ENCODE assay signal across 27 cellular contexts in genomic region chr2:221431477-221431876, GRCh38.
DNase-seq lines count a peak whose midpoint lies in the region; FAIRE-seq and TF ChIP-seq lines count a peak whose summit lies in the region.
"Had no signal": no experiment of that assay in that cellular context is flagged by ENCODE, and none has a peak within 500 bp of the region (broad histone marks: within the 10 kb centered on the region; RNA-seq: fewer than 3 reads in every experiment).

No MANE protein-coding gene starts in this region.

- TF ChIP-seq CTCF in left ventricle myocardium inferior (IDR thresholded peaks at IDR 0.05; ENCODE audit: borderline replicate concordance) = no peak

- intact Hi-C loops in left ventricle myocardium inferior (cut with micrococcal nuclease) = no loop called here

- no peak overlapping the region for H3K4me3 ChIP-seq in left ventricle myocardium inferior
- H3K4me3 ChIP-seq: breast epithelium had no signal

- peaks cover 28% of the 10 kb centered on the region for H3K36me3 ChIP-seq in left ventricle myocardium inferior
- H3K36me3 ChIP-seq: breast epithelium had no signal

- no peak overlapping the region for H3K27ac ChIP-seq in left ventricle myocardium inferior (replicated peaks)
- H3K27ac ChIP-seq: breast epithelium had no signal

- H3K27me3 ChIP-seq in left ventricle myocardium inferior (ENCODE audit: low read depth) = no peaks in the 10 kb centered on the region
- H3K27me3 ChIP-seq: breast epithelium had no signal

- peak; percentile 62 for FAIRE-seq in islet of Langerhans (lab: Jason Lieb, UNC)
- FAIRE-seq: endothelial cell of umbilical vein, frontal cortex, G401.6, HepG2 had no signal

- peaks cover 9% of the 10 kb centered on the region for H3K4me1 ChIP-seq in left ventricle myocardium inferior
- H3K4me1 ChIP-seq: breast epithelium had no signal

- no peaks in the 10 kb centered on the region for H3K9me3 ChIP-seq in left ventricle myocardium inferior (replicated peaks)
- H3K9me3 ChIP-seq: breast epithelium had no signal

- DNase-seq in DMS153 treated with DMSO at 0.1 percent for 48 hours (lab: John Stamatoyannopoulos, UW; ENCODE audit: unreplicated experiment) = peak; percentile 91
- DNase-seq in NCI-H1417 treated with DMSO at 0.1 percent for 48 hours (lab: John Stamatoyannopoulos, UW) = peak; percentile 44
- DNase-seq in NCI-H345 (lab: John Stamatoyannopoulos, UW) = peak; percentile 86
- no peak for DNase-seq in activated CD8-positive, alpha-beta memory T cell treated with anti-CD3 and anti-CD28 coated beads for 24 hours
- DNase-seq in NK-92 (lab: John Stamatoyannopoulos, UW; ENCODE audit: unreplicated experiment) = no peak
- DNase-seq in left ventricle myocardium inferior = no peak
- DNase-seq: activated CD4-positive, alpha-beta T cell treated with anti-CD3 and anti-CD28 coated beads, Interleukin-2, amount 10 ng/mL, durations not matched to agents 7 days and 5 days; activated gamma-delta T cell; activated naive CD8-positive, alpha-beta T cell treated with anti-CD3 and anti-CD28 coated beads for 36 hours; activated T-cell treated with anti-CD3 and anti-CD28 coated beads, Interleukin-2, amount 50 U/mL, for 24 hours; anterior cingulate cortex; DMS79; HCEC 1CT; MM.1S; NCI-H187; NCI-H526 treated with DMSO at 0.1 percent for 48 hours; nephron progenitor cell; stimulated activated CD4-positive, alpha-beta T cell treated with anti-CD3 and anti-CD28 coated beads, Interleukin-15, amount 100 ng/mL, for 24 hours; stimulated activated CD4-positive, alpha-beta T cell treated with anti-CD3 and anti-CD28 coated beads, Interleukin-4, amount 100 ng/mL, for 4 hours; T-cell; trophoblast cell had no signal

Comparison
In these comparisons a context has a peak if more than half of its experiments do, and no peak if none do; other contexts are left out.
1. DNase-seq: peak in DMS153 treated with DMSO at 0.1 percent for 48 hours (single experiment), NCI-H1417 treated with DMSO at 0.1 percent for 48 hours (single experiment) and NCI-H345 (single experiment); none in activated CD8-positive, alpha-beta memory T cell treated with anti-CD3 and anti-CD28 coated beads for 24 hours (single experiment), NK-92 (single experiment) and left ventricle myocardium inferior (single experiment).